Comparison of ENCODE assay signal across 11 cellular contexts in the genomic region with DNA sequence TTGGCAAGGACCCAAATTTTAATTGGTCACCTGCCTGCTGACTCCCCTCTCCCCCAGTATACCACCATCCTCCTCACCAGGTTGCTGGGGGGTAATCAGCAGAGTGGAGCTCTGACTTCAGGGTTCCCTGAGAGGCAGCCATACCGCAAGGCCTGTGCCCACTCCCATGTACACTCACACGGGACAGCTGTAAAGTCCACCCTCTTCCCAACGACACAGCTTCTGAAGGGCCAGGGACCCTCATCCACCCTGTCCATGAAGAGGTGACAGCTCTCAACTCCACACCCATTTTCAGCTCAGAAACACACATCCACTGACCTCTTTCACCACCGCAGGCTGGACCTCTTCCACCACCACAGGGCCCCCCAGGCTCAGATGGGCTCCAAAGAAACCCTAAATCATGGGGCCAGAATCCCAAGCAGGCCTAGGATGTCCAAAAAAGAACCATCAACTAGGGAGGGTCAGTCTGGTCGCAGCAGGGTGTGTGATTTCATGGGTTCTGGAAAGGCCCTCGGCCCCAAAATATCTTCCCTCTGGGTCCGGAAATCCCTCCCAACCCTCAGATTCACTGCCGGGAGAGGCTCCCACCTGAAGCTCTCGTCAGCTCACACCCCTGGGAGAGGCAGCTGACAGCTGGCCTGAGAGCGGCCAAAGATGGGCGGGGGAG. TPM values are rescaled to one million over a fixed set of nuclear protein-coding genes. Genes with fewer than 3 reads are reported as not detected.
DNase-seq lines count a peak whose midpoint lies in the region; ATAC-seq and TF ChIP-seq lines count a peak whose summit lies in the region.
"Had no signal": no experiment of that assay in that cellular context is flagged by ENCODE, and none has a peak within 500 bp of the region (broad histone marks: within the 10 kb centered on the region; RNA-seq: fewer than 3 reads in every experiment).

No MANE protein-coding gene starts in this region.

- intact Hi-C loops in psoas muscle (cut with DNase I), result loop anchor here in 1 of 2 donors (10.0 kb wide), 1 partner anchor 69 kb away; a partner anchor contains a TSS
- intact Hi-C loops in Caco-2 (cut with micrococcal nuclease; ENCODE audit: unreplicated experiment), result no loop called here

- no peak overlapping the region for H3K27ac Mint-ChIP-seq in Caco-2 (ENCODE audit: unreplicated experiment)
- H3K27ac Mint-ChIP-seq: progenitor cell of endocrine pancreas had no signal

- peaks cover 57% of the 10 kb centered on the region for H3F3A ChIP-seq in SU-DHL-6 (ENCODE audit: insufficient read depth)

- H3K79me2 ChIP-seq in SU-DHL-6 (ENCODE audit: insufficient read depth, low read length), result peaks cover 60% of the 10 kb centered on the region

- peaks cover 19% of the 10 kb centered on the region for H3K4me1 ChIP-seq in cardiac muscle cell (ENCODE audit: low read depth)
- peaks cover 89% of the 10 kb centered on the region for H3K4me1 ChIP-seq in psoas muscle
- H3K4me1 ChIP-seq in Caco-2, result no peaks in the 10 kb centered on the region

- ATAC-seq in psoas muscle (no peak), GM18858 (IDR thresholded peaks at IDR 0.05; ENCODE audit: unreplicated experiment) (no peak), GM21515 (IDR thresholded peaks at IDR 0.05; ENCODE audit: unreplicated experiment) (no peak)

- no peaks in the 10 kb centered on the region for H3K9me3 Mint-ChIP-seq in Caco-2 (ENCODE audit: unreplicated experiment)

- no peaks in the 10 kb centered on the region for H3K27me3 Mint-ChIP-seq in Caco-2 (ENCODE audit: insufficient read depth, unreplicated experiment)

- H3K9me2 ChIP-seq in SU-DHL-6 (replicated peaks; ENCODE audit: insufficient read depth, low read length), result no peaks in the 10 kb centered on the region

- CTCF ChIA-PET in Caco-2 (lab: Charles Lee), result interaction anchor here (0.6 kb wide), 2 partner anchors 28 to 271 kb away, joined by 3 read pairs; no protein-coding TSS in a partner anchor

- H3K9ac ChIP-seq in SU-DHL-6 (ENCODE audit: low read length), result peak overlapping the region; percentile 69

- BruUV-seq in Caco-2 (replicated peaks; lab: Mats Ljungman, UMichigan), result no TSS peak

- H3K27me3 ChIP-seq in SU-DHL-6 (ENCODE audit: low read length) (no peaks in the 10 kb centered on the region), cardiac muscle cell (no peaks in the 10 kb centered on the region), psoas muscle (ENCODE audit: insufficient read depth in 3 of 3, low read length in 2 of 3) (no peaks in the 10 kb centered on the region), Caco-2 (replicated peaks; ENCODE audit: control insufficient read depth, insufficient read depth, low read length) (no peaks in the 10 kb centered on the region)

- no peaks in the 10 kb centered on the region for H4K20me1 ChIP-seq in SU-DHL-6 (ENCODE audit: low read depth, low read length)

- H3K4me3 ChIP-seq in GM12865 (ENCODE audit: low read depth, low read length) (peak overlapping the region; percentile 64), SU-DHL-6 (ENCODE audit: insufficient read depth, low read length, poor library complexity, severe bottlenecking) (peak overlapping the region; percentile 43), cardiac muscle cell (no peak overlapping the region), psoas muscle (peak overlapping the region; percentile 37), Caco-2 (ENCODE audit: low read depth, low read length) (no peak overlapping the region)
- H3K4me3 ChIP-seq: SK-N-MC had no signal

- H3K27ac ChIP-seq in SU-DHL-6 (ENCODE audit: low read depth, low read length) (peak overlapping the region; percentile 93), cardiac muscle cell (peak overlapping the region; percentile 83), psoas muscle (peak overlapping the region; percentile 85)
- H3K27ac ChIP-seq: SK-N-MC had no signal

- POLR2A ChIA-PET in Caco-2 (lab: Charles Lee), result no interaction called here

- no peaks in the 10 kb centered on the region for H3K9me3 ChIP-seq in SU-DHL-6 (ENCODE audit: insufficient read depth, low read length)
- no peaks in the 10 kb centered on the region for H3K9me3 ChIP-seq in cardiac muscle cell (ENCODE audit: low read depth)
- no peaks in the 10 kb centered on the region for H3K9me3 ChIP-seq in psoas muscle
- no peaks in the 10 kb centered on the region for H3K9me3 ChIP-seq in Caco-2

- peak overlapping the region; percentile 79 for H3K4me2 ChIP-seq in SU-DHL-6 (ENCODE audit: low read depth, low read length, poor library complexity, severe bottlenecking)

- WGBS in psoas muscle, 3 donors, result 29 to 41% (median 32%) methylated on average over 11 of the region's 11 CpGs

- H3K4me1 Mint-ChIP-seq in Caco-2 (ENCODE audit: low read depth, unreplicated experiment), result no peaks in the 10 kb centered on the region

- H3K4me3 Mint-ChIP-seq in Caco-2 (ENCODE audit: unreplicated experiment), result no peak overlapping the region

- DNase-seq in GM12865 (ENCODE audit: low read depth) (no peak), cardiac muscle cell (ENCODE audit: low read depth in 1 of 2, low spot score in 1 of 2) (no peak), psoas muscle (peak in 1 of 2 donors; percentile 40), Caco-2 (no peak)
- DNase-seq in stimulated activated CD4-positive, alpha-beta T cell treated with anti-CD3 and anti-CD28 coated beads, Interleukin-4, amount 100 ng/mL, for 1 hour, result no peak

- no peak for TF ChIP-seq CTCF in GM12865 (IDR thresholded peaks at IDR 0.05; ENCODE audit: insufficient read depth, low read depth, low read length, missing control alignments)
- TF ChIP-seq CTCF in SU-DHL-6 (IDR thresholded peaks at IDR 0.05; ENCODE audit: insufficient read depth, low read length, poor library complexity, severe bottlenecking), result no peak
- no peak for TF ChIP-seq CTCF in cardiac muscle cell (IDR thresholded peaks at IDR 0.05; ENCODE audit: low read depth, low read length)
- no peak for TF ChIP-seq CTCF in psoas muscle (IDR thresholded peaks at IDR 0.05)
- TF ChIP-seq CTCF in Caco-2 (IDR thresholded peaks at IDR 0.05; ENCODE audit: insufficient read depth in 1 of 2, low read depth in 1 of 2, low read length in 1 of 2, severe bottlenecking in 1 of 2, unreplicated experiment in 1 of 2), result no peak

- no peaks in the 10 kb centered on the region for H3K36me3 ChIP-seq in SU-DHL-6 (ENCODE audit: low read length)
- H3K36me3 ChIP-seq in cardiac muscle cell, result no peaks in the 10 kb centered on the region
- H3K36me3 ChIP-seq in psoas muscle (ENCODE audit: insufficient read depth in 1 of 2, low read depth in 1 of 2), result no peaks in the 10 kb centered on the region
- no peaks in the 10 kb centered on the region for H3K36me3 ChIP-seq in Caco-2 (ENCODE audit: control insufficient read depth, insufficient read depth, low read length)

- no peaks in the 10 kb centered on the region for H3K36me3 Mint-ChIP-seq in Caco-2 (ENCODE audit: insufficient read depth, unreplicated experiment)

- no peak overlapping the region for H2AFZ ChIP-seq in SU-DHL-6 (ENCODE audit: low read depth, low read length, severe bottlenecking)

RNA-seq across cellular contexts. Expression of a gene that starts 29.9 kb away (rescaled TPM):
- total RNA-seq in cardiac muscle cell, result 25.8 and 41.0 TPM in 2 replicates
- polyA plus RNA-seq in cardiac muscle cell, result 34.0 and 57.8 TPM in 2 replicates
- total RNA-seq in psoas muscle, result 10 to 100 TPM; 35.4 to 64.3 (median 39.8) TPM
- 10 to 100 TPM; 16.1 to 65.2 (median 51.6) TPM for polyA plus RNA-seq in psoas muscle
- 3.8 and 3.9 TPM in 2 replicates for total RNA-seq in Caco-2 (2022)

RNA-seq across cellular contexts. Expression of a gene that starts 41.7 kb away (rescaled TPM):
- total RNA-seq in cardiac muscle cell (not detected in 2 replicates), psoas muscle (not detected), Caco-2 (2022) (8.9 and 12.2 TPM in 2 replicates)
- polyA plus RNA-seq in cardiac muscle cell (0.10 TPM in 1 of 2 replicates, not detected in the other), psoas muscle (1 to 10 TPM in 1 of 3 donors, under 1 TPM in 1, not detected in 1; 0.48 to 1.0 TPM)
- total RNA-seq: progenitor cell of endocrine pancreas, ureter had no signal

Comparison
In these comparisons a context has a peak if more than half of its experiments do, and no peak if none do; other contexts are left out.
1. H3K4me3 ChIP-seq: peak in GM12865 (single experiment), SU-DHL-6 (single experiment) and psoas muscle (single experiment); none in cardiac muscle cell (single experiment) and Caco-2 (single experiment).
2. Peak in every context shown above with its lines, with median percentiles within 50 percentile points of each other: H3K27ac ChIP-seq.